In the genomic region with DNA sequence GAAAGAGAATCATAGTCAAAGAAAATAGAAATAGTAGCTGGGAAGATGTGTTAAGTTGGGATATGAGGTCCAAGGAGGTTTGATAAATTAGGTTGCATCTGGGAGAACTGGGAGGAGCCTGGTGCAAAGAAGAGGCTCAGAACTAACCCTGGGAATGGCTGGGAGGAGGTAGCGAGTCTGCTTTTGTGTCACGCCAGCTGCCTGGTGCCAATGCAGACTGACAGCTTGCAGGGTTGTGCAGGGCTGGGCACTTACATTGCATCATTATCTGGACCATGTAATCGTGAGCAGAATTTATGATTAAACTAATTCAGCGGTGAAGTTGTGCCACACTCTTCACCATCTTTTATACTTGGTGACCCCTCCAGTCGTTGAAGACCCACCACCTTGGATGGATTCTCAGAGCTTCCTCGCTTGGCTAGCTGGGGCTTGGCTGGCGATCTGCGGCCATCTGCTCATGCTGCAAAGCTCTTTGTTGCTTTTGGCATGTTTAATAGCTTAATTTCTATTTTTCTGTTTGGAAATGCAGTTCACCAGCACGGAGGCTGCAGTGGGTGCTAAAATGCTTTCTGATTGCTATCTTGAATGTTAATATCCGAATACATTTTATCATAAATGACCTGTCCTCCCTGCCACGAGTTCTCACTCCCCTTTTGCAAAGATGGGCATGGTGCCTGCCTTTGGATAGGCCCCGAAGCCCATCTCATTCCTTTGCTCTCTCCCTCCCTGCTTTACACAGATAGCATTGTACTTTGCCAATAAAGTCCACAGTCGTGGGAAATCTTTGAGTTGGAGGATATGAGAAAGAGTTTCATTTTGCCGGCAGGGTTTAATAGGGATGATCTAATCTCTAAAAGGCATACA, we compare ENCODE assay signal across 2 cellular contexts.
TF ChIP-seq lines count a peak whose summit lies in the region.

No MANE protein-coding gene starts in this region.

TF ChIP-seq in GM23338, 12 proteins besides CTCF, POLR2A, EP300 and RAD21 (continued from another document):
- TF ChIP-seq, protein P1, sequence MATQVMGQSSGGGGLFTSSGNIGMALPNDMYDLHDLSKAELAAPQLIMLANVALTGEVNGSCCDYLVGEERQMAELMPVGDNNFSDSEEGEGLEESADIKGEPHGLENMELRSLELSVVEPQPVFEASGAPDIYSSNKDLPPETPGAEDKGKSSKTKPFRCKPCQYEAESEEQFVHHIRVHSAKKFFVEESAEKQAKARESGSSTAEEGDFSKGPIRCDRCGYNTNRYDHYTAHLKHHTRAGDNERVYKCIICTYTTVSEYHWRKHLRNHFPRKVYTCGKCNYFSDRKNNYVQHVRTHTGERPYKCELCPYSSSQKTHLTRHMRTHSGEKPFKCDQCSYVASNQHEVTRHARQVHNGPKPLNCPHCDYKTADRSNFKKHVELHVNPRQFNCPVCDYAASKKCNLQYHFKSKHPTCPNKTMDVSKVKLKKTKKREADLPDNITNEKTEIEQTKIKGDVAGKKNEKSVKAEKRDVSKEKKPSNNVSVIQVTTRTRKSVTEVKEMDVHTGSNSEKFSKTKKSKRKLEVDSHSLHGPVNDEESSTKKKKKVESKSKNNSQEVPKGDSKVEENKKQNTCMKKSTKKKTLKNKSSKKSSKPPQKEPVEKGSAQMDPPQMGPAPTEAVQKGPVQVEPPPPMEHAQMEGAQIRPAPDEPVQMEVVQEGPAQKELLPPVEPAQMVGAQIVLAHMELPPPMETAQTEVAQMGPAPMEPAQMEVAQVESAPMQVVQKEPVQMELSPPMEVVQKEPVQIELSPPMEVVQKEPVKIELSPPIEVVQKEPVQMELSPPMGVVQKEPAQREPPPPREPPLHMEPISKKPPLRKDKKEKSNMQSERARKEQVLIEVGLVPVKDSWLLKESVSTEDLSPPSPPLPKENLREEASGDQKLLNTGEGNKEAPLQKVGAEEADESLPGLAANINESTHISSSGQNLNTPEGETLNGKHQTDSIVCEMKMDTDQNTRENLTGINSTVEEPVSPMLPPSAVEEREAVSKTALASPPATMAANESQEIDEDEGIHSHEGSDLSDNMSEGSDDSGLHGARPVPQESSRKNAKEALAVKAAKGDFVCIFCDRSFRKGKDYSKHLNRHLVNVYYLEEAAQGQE (IDR thresholded peaks at IDR 0.05; ENCODE audit: unreplicated experiment), result no peak
- TF ChIP-seq ZNF114 (CRISPR knock-in tag; IDR thresholded peaks at IDR 0.05) (no peak), CREB1 (CRISPR knock-in tag; IDR thresholded peaks at IDR 0.05; ENCODE audit: low read depth) (no peak), EZH2 (IDR thresholded peaks at IDR 0.05; ENCODE audit: low read depth, unreplicated experiment) (no peak), JUNB (IDR thresholded peaks at IDR 0.05; ENCODE audit: unreplicated experiment) (no peak), ZNF331 (CRISPR knock-in tag; IDR thresholded peaks at IDR 0.05; ENCODE audit: low read depth) (no peak)
- TF ChIP-seq, protein P2, sequence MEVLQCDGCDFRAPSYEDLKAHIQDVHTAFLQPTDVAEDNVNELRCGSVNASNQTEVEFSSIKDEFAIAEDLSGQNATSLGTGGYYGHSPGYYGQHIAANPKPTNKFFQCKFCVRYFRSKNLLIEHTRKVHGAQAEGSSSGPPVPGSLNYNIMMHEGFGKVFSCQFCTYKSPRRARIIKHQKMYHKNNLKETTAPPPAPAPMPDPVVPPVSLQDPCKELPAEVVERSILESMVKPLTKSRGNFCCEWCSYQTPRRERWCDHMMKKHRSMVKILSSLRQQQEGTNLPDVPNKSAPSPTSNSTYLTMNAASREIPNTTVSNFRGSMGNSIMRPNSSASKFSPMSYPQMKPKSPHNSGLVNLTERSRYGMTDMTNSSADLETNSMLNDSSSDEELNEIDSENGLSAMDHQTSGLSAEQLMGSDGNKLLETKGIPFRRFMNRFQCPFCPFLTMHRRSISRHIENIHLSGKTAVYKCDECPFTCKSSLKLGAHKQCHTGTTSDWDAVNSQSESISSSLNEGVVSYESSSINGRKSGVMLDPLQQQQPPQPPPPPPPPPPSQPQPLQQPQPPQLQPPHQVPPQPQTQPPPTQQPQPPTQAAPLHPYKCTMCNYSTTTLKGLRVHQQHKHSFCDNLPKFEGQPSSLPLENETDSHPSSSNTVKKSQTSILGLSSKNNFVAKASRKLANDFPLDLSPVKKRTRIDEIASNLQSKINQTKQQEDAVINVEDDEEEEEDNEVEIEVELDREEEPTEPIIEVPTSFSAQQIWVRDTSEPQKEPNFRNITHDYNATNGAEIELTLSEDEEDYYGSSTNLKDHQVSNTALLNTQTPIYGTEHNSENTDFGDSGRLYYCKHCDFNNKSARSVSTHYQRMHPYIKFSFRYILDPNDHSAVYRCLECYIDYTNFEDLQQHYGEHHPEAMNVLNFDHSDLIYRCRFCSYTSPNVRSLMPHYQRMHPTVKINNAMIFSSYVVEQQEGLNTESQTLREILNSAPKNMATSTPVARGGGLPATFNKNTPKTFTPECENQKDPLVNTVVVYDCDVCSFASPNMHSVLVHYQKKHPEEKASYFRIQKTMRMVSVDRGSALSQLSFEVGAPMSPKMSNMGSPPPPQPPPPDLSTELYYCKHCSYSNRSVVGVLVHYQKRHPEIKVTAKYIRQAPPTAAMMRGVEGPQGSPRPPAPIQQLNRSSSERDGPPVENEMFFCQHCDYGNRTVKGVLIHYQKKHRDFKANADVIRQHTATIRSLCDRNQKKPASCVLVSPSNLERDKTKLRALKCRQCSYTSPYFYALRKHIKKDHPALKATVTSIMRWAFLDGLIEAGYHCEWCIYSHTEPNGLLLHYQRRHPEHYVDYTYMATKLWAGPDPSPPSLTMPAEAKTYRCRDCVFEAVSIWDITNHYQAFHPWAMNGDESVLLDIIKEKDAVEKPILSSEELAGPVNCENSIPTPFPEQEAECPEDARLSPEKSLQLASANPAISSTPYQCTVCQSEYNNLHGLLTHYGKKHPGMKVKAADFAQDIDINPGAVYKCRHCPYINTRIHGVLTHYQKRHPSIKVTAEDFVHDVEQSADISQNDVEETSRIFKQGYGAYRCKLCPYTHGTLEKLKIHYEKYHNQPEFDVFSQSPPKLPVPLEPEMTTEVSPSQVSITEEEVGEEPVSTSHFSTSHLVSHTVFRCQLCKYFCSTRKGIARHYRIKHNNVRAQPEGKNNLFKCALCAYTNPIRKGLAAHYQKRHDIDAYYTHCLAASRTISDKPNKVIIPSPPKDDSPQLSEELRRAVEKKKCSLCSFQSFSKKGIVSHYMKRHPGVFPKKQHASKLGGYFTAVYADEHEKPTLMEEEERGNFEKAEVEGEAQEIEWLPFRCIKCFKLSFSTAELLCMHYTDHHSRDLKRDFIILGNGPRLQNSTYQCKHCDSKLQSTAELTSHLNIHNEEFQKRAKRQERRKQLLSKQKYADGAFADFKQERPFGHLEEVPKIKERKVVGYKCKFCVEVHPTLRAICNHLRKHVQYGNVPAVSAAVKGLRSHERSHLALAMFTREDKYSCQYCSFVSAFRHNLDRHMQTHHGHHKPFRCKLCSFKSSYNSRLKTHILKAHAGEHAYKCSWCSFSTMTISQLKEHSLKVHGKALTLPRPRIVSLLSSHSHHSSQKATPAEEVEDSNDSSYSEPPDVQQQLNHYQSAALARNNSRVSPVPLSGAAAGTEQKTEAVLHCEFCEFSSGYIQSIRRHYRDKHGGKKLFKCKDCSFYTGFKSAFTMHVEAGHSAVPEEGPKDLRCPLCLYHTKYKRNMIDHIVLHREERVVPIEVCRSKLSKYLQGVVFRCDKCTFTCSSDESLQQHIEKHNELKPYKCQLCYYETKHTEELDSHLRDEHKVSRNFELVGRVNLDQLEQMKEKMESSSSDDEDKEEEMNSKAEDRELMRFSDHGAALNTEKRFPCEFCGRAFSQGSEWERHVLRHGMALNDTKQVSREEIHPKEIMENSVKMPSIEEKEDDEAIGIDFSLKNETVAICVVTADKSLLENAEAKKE (CRISPR knock-in tag; IDR thresholded peaks at IDR 0.05), result no peak
TF ChIP-seq in GM23338: peak in this region for 0.

TF ChIP-seq in SK-N-SH treated with all-trans-retinoic acid at 6 μM for 48 hours, 23 proteins besides CTCF, POLR2A, EP300 and RAD21 (continued from another document):
- TF ChIP-seq, protein P3, sequence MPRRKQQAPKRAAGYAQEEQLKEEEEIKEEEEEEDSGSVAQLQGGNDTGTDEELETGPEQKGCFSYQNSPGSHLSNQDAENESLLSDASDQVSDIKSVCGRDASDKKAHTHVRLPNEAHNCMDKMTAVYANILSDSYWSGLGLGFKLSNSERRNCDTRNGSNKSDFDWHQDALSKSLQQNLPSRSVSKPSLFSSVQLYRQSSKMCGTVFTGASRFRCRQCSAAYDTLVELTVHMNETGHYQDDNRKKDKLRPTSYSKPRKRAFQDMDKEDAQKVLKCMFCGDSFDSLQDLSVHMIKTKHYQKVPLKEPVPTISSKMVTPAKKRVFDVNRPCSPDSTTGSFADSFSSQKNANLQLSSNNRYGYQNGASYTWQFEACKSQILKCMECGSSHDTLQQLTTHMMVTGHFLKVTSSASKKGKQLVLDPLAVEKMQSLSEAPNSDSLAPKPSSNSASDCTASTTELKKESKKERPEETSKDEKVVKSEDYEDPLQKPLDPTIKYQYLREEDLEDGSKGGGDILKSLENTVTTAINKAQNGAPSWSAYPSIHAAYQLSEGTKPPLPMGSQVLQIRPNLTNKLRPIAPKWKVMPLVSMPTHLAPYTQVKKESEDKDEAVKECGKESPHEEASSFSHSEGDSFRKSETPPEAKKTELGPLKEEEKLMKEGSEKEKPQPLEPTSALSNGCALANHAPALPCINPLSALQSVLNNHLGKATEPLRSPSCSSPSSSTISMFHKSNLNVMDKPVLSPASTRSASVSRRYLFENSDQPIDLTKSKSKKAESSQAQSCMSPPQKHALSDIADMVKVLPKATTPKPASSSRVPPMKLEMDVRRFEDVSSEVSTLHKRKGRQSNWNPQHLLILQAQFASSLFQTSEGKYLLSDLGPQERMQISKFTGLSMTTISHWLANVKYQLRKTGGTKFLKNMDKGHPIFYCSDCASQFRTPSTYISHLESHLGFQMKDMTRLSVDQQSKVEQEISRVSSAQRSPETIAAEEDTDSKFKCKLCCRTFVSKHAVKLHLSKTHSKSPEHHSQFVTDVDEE (CRISPR knock-in tag; IDR thresholded peaks at IDR 0.05), result 0 out of 2 replicates have a peak, but pooled peaks have one; percentile 42
- TF ChIP-seq ZNF70 (CRISPR knock-in tag; IDR thresholded peaks at IDR 0.05) (0 out of 2 replicates have a peak, but pooled peaks have one; percentile 6), ISL1 (CRISPR knock-in tag; IDR thresholded peaks at IDR 0.05) (peak; percentile 45; the same call in 1 of the 2 replicates), TCF4 (CRISPR knock-in tag; IDR thresholded peaks at IDR 0.05; ENCODE audit: borderline replicate concordance) (peak; percentile 48; the same call in 1 of the 2 replicates), ESRRG (CRISPR knock-in tag; IDR thresholded peaks at IDR 0.05) (no peak), ARNTL (CRISPR knock-in tag; IDR thresholded peaks at IDR 0.05; ENCODE audit: borderline replicate concordance, low read depth) (no peak), GLIS3 (CRISPR knock-in tag; IDR thresholded peaks at IDR 0.05) (0 out of 2 replicates have a peak, but pooled peaks have one; percentile 38)
- TF ChIP-seq, protein P4, sequence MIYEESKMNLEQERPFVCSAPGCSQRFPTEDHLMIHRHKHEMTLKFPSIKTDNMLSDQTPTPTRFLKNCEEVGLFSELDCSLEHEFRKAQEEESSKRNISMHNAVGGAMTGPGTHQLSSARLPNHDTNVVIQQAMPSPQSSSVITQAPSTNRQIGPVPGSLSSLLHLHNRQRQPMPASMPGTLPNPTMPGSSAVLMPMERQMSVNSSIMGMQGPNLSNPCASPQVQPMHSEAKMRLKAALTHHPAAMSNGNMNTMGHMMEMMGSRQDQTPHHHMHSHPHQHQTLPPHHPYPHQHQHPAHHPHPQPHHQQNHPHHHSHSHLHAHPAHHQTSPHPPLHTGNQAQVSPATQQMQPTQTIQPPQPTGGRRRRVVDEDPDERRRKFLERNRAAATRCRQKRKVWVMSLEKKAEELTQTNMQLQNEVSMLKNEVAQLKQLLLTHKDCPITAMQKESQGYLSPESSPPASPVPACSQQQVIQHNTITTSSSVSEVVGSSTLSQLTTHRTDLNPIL (CRISPR knock-in tag; IDR thresholded peaks at IDR 0.05; ENCODE audit: low read depth), result peak; percentile 10; the same call in 1 of the 2 replicates
